Comparison of ENCODE assay signal across 8 cellular contexts in the genomic region with DNA sequence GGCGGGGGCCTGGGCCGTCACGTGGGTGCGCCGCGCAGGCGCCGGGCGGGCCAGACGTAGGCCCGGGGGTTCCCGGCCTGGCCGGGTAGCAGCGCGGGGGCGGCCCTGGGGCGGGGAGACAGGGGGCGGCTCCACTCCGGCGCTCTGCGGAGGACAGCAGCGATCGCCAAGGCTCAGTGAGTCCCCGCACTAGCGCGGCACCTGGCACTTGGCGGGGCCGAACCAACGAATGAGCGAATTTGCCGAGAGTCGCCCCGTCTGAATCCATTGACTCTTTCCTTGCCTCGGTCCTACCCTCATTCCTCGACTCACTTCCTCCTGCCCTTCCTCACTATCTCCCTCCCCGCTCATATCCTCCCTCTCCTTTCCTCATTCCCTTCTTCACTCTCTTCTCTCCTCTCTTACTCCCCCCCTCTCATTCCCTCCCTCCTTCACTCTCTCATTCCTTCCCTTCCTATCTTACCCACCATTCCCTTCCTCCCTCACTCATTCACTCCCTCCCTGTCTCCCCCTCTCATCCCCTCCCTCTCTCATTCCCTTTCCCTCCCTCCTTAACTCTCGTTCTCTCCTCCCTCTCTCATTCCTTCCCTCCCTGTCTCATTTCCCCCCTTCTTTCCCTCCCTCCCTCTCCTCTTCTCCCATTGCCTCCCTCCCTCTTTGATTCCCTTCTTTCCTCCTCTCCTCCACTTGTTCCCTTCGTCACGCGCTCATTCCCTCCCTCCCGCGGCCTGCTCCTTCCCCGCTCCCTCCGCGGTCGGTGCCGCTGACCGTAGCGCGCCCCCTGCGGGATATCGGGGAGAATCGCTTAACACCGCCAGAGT.
DNase-seq lines count a peak whose midpoint lies in the region; ATAC-seq lines count a peak whose summit lies in the region.

No MANE protein-coding gene starts in this region.

- ATAC-seq in GM19035 (IDR thresholded peaks at IDR 0.05; ENCODE audit: unreplicated experiment) (peak; percentile 82), HG03280 (IDR thresholded peaks at IDR 0.05; ENCODE audit: unreplicated experiment) (peak; percentile 86)

- peak overlapping the region; percentile 97 for H3K27ac ChIP-seq in cingulate gyrus (ENCODE audit: low read depth, low read length)
- peak overlapping the region; percentile 94 for H3K27ac ChIP-seq in layer of hippocampus (ENCODE audit: low read depth, low read length)

- no peaks in the 10 kb centered on the region for H3K27me3 ChIP-seq in layer of hippocampus (ENCODE audit: control insufficient read depth, insufficient read depth, low read length)

- peak; percentile 96 for DNase-seq in Ammon's horn (ENCODE audit: low spot score)
- peak; percentile 87 for DNase-seq in NCI-H510A treated with DMSO at 0.1 percent for 48 hours (lab: John Stamatoyannopoulos, UW)
- DNase-seq in activated CD4-positive, alpha-beta T cell treated with anti-CD3 and anti-CD28 coated beads for 48 hours = peak; percentile 94
- DNase-seq in stimulated activated CD4-positive, alpha-beta T cell treated with anti-CD3 and anti-CD28 coated beads, Interleukin-1b, Interleukin-23, amount 100 ng/mL, for 24 hours (ENCODE audit: low read depth in 4 of 4, low spot score in 1 of 4) = peak; percentile 75 to 91 (median 82)

Comparison
In these comparisons a context has a peak if more than half of its experiments do, and no peak if none do; other contexts are left out.
1. Peak in every context shown above with its lines: DNase-seq, ATAC-seq and H3K27ac ChIP-seq.